Comparison of ENCODE assay signal across 8 cellular contexts in genomic region chr19:57849666-57850473, GRCh38. TPM values are rescaled to one million over a fixed set of nuclear protein-coding genes. Genes with fewer than 3 reads are reported as not detected.
DNase-seq lines count a peak whose midpoint lies in the region; ATAC-seq and TF ChIP-seq lines count a peak whose summit lies in the region.
"Not testable (repeated sequence)": the region's sequence is repeated elsewhere in the genome, so short reads cannot be mapped to it uniquely, and the experiment has no call there.

Gene ZNF587, plus strand, starts transcription at chr19:57849859. Its CDS starts 180 bp downstream, at chr19:57850039.

- H2AFZ ChIP-seq in ACC112 (ENCODE audit: low read length, unreplicated experiment), result peak within 1 kb of the TSS; percentile 22

- peak within 1 kb of the TSS; percentile 68 for H3K27ac ChIP-seq in ACC112 (ENCODE audit: low read depth, low read length)

- peaks cover 23% of the 10 kb centered on the region for H3K4me1 Mint-ChIP-seq in WTC11

- H3K27me3 ChIP-seq in ACC112 (ENCODE audit: insufficient read depth, low read length), result not testable (repeated sequence)

- H3K9me3 Mint-ChIP-seq in WTC11, result not testable (repeated sequence)

- CTCF ChIA-PET in WTC11 (lab: Charles Lee), result interaction anchor here (0.6 to 1.9 kb wide), 2 partner anchors 28 to 141 kb away, joined by 4 to 8 read pairs; partner anchors contain the start of gene ZNF154

- ATAC-seq in GM18868 (IDR thresholded peaks at IDR 0.05; ENCODE audit: unreplicated experiment) (peak; percentile 98), HG03108 (IDR thresholded peaks at IDR 0.05; ENCODE audit: unreplicated experiment) (peak; percentile 97), WTC11 (peak; percentile 89)

- peak within 1 kb of the TSS; percentile 86 for H3K4me3 Mint-ChIP-seq in WTC11

- peak within 1 kb of the TSS; percentile 95 for H3K27ac Mint-ChIP-seq in WTC11

- H3K27me3 Mint-ChIP-seq in WTC11 (ENCODE audit: low read depth), result not testable (repeated sequence)

- H3K36me3 Mint-ChIP-seq in WTC11, result peaks cover 31% of the 10 kb centered on the region

- peak; percentile 51 for DNase-seq in NCI-H2196 treated with DMSO at 0.1 percent for 48 hours (lab: John Stamatoyannopoulos, UW; ENCODE audit: unreplicated experiment)
- DNase-seq in WTC11 (ENCODE audit: low spot score), result peak; percentile 67
- DNase-seq in cardiac fibroblast (ENCODE audit: low read depth in 2 of 2), result peak; percentile 87 to 90
- peak; percentile 90 for DNase-seq in inferior parietal cortex (ENCODE audit: extremely low spot score)
- DNase-seq in smooth muscle cell of the brain vasculature (ENCODE audit: low read depth, low spot score), result peak; percentile 37

- not testable (repeated sequence) for H3K36me3 ChIP-seq in ACC112 (ENCODE audit: insufficient read depth, low read length)

- H3K4me1 ChIP-seq in ACC112 (ENCODE audit: control insufficient read depth, insufficient read depth, low read length, unreplicated experiment), result not testable (repeated sequence)

- peaks cover 27% of the 10 kb centered on the region for H3K79me2 ChIP-seq in ACC112 (ENCODE audit: control insufficient read depth, insufficient read depth, low read length, unreplicated experiment)

- POLR2A ChIA-PET in WTC11 (lab: Charles Lee), result interaction anchor here (0.6 to 1.0 kb wide), 6 partner anchors 17 to 80 kb away, joined by 3 to 8 read pairs (median 4); partner anchors contain the start of genes ZNF552, ZNF586 and ZNF587B

- TF ChIP-seq CTCF in WTC11 (IDR thresholded peaks at IDR 0.05); cardiac fibroblast (IDR thresholded peaks at IDR 0.05; ENCODE audit: low read depth, low read length): not testable (repeated sequence)

- H3K4me3 ChIP-seq in ACC112 (ENCODE audit: low read depth, low read length) (peak within 1 kb of the TSS; percentile 89), cardiac fibroblast (replicated peaks in 1 of 2; ENCODE audit: low read depth in 2 of 2, low read length in 2 of 2) (peak within 1 kb of the TSS; percentile 67 to 80)

TF ChIP-seq in WTC11, 78 proteins besides CTCF, POLR2A, EP300 and RAD21:
- TF ChIP-seq EMX1 (CRISPR knock-in tag; IDR thresholded peaks at IDR 0.05) (peak; percentile 79; the same call in 1 of the 2 replicates), SP1 (CRISPR knock-in tag; conservative IDR thresholded peaks at IDR 0.05) (0 out of 2 replicates have a peak, but pooled peaks have one; percentile 27), MYBL2 (CRISPR knock-in tag; IDR thresholded peaks at IDR 0.05) (peak; percentile 54; the same call in 1 of the 2 replicates), PRRX2 (CRISPR knock-in tag; IDR thresholded peaks at IDR 0.05) (peak; percentile 44; the same call in 1 of the 2 replicates), NFATC4 (CRISPR knock-in tag; IDR thresholded peaks at IDR 0.05) (peak; percentile 41; the same call in 1 of the 2 replicates), GABPB1 (CRISPR knock-in tag; IDR thresholded peaks at IDR 0.05) (peak; percentile 81), NFYB (CRISPR knock-in tag; conservative IDR thresholded peaks at IDR 0.05; ENCODE audit: low read depth) (peak; percentile 77), FOXP1 (CRISPR knock-in tag; IDR thresholded peaks at IDR 0.05; ENCODE audit: borderline replicate concordance) (peak; percentile 46; the same call in 1 of the 2 replicates), USF2 (CRISPR knock-in tag; IDR thresholded peaks at IDR 0.05) (peak; percentile 55; the same call in 1 of the 2 replicates), NFE2L1 (CRISPR knock-in tag; IDR thresholded peaks at IDR 0.05) (0 out of 2 replicates have a peak, but pooled peaks have one; percentile 35), FOXK1 (CRISPR knock-in tag; IDR thresholded peaks at IDR 0.05) (peak; percentile 57; the same call in 1 of the 2 replicates), USF1 (CRISPR knock-in tag; IDR thresholded peaks at IDR 0.05) (peak; percentile 52; the same call in 1 of the 2 replicates), AR (CRISPR knock-in tag; IDR thresholded peaks at IDR 0.05) (0 out of 2 replicates have a peak, but pooled peaks have one; percentile 43)
- TF ChIP-seq, protein P1, sequence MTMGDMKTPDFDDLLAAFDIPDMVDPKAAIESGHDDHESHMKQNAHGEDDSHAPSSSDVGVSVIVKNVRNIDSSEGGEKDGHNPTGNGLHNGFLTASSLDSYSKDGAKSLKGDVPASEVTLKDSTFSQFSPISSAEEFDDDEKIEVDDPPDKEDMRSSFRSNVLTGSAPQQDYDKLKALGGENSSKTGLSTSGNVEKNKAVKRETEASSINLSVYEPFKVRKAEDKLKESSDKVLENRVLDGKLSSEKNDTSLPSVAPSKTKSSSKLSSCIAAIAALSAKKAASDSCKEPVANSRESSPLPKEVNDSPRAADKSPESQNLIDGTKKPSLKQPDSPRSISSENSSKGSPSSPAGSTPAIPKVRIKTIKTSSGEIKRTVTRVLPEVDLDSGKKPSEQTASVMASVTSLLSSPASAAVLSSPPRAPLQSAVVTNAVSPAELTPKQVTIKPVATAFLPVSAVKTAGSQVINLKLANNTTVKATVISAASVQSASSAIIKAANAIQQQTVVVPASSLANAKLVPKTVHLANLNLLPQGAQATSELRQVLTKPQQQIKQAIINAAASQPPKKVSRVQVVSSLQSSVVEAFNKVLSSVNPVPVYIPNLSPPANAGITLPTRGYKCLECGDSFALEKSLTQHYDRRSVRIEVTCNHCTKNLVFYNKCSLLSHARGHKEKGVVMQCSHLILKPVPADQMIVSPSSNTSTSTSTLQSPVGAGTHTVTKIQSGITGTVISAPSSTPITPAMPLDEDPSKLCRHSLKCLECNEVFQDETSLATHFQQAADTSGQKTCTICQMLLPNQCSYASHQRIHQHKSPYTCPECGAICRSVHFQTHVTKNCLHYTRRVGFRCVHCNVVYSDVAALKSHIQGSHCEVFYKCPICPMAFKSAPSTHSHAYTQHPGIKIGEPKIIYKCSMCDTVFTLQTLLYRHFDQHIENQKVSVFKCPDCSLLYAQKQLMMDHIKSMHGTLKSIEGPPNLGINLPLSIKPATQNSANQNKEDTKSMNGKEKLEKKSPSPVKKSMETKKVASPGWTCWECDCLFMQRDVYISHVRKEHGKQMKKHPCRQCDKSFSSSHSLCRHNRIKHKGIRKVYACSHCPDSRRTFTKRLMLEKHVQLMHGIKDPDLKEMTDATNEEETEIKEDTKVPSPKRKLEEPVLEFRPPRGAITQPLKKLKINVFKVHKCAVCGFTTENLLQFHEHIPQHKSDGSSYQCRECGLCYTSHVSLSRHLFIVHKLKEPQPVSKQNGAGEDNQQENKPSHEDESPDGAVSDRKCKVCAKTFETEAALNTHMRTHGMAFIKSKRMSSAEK (CRISPR knock-in tag; IDR thresholded peaks at IDR 0.05; ENCODE audit: borderline replicate concordance), result peak; percentile 63; the same call in 1 of the 2 replicates
- TF ChIP-seq, protein P2, sequence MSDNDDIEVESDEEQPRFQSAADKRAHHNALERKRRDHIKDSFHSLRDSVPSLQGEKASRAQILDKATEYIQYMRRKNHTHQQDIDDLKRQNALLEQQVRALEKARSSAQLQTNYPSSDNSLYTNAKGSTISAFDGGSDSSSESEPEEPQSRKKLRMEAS (CRISPR knock-in tag; IDR thresholded peaks at IDR 0.05), result peak; percentile 45; the same call in 1 of the 2 replicates
- TF ChIP-seq, protein P3, sequence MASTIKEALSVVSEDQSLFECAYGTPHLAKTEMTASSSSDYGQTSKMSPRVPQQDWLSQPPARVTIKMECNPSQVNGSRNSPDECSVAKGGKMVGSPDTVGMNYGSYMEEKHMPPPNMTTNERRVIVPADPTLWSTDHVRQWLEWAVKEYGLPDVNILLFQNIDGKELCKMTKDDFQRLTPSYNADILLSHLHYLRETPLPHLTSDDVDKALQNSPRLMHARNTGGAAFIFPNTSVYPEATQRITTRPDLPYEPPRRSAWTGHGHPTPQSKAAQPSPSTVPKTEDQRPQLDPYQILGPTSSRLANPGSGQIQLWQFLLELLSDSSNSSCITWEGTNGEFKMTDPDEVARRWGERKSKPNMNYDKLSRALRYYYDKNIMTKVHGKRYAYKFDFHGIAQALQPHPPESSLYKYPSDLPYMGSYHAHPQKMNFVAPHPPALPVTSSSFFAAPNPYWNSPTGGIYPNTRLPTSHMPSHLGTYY (CRISPR knock-in tag; IDR thresholded peaks at IDR 0.05), result peak; percentile 71

RNA-seq across cellular contexts. Expression of gene ZNF587, which starts in this region (rescaled TPM):
- 46.6 to 57.0 TPM (median 47.0 TPM) in 3 replicates for total RNA-seq in WTC11 (2021)

Comparison
In these comparisons a context has a peak if more than half of its experiments do, and no peak if none do; other contexts are left out.
1. Peak in every context shown above with its lines: DNase-seq, ATAC-seq, H3K4me3 ChIP-seq and H3K27ac ChIP-seq.
2. DNase-seq: peak in every context shown above with its lines; median percentile 90 in inferior parietal cortex; 88 in cardiac fibroblast; 67 in WTC11; 51 in NCI-H2196 treated with DMSO at 0.1 percent for 48 hours; 37 in smooth muscle cell of the brain vasculature.